Comparison of ENCODE assay signal across 18 cellular contexts in the genomic region with DNA sequence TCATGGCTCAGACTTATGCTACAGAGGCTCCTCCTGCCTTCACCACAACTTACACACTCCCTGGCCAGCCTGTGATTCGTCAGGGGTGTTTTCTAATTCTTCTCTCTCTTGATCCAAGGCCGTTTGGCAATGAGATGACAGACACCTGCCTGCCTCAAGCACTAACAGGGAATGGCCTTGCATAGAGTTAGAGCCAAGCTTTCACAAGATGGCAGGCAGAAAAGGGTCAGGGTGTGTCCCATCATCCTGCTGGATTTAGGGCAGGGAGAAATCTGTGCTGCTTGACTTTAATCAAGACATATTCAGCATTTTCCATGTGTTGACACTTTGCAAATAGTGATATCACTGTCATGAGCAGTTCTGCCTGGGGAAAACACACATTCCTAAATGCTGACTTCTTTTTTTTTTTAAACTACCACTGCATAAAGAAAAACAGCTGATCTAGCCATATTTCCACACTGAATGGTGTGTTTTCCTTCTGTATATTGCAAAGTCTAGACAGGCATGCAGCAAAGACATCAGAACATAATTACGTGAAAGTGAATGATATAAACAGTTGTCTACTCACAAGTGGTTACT.
DNase-seq lines count a peak whose midpoint lies in the region; ATAC-seq and TF ChIP-seq lines count a peak whose summit lies in the region.
"Had no signal": no experiment of that assay in that cellular context is flagged by ENCODE, and none has a peak within 500 bp of the region (broad histone marks: within the 10 kb centered on the region; RNA-seq: fewer than 3 reads in every experiment).

No MANE protein-coding gene starts in this region.

- no peak overlapping the region for H3K9ac ChIP-seq in colonic mucosa (ENCODE audit: low read depth in 2 of 2, low read length in 2 of 2)

- H3K4me3 ChIP-seq in colonic mucosa (no peak overlapping the region), upper lobe of right lung (no peak overlapping the region)
- no peak overlapping the region for H3K4me3 ChIP-seq in CD4-positive, alpha-beta memory T cell (ENCODE audit: low read length in 2 of 2)
- H3K4me3 ChIP-seq: A549, tibial artery had no signal

- H3K4me1 Mint-ChIP-seq in CD4-positive, alpha-beta memory T cell: no peaks in the 10 kb centered on the region
- H3K4me1 Mint-ChIP-seq: natural killer cell had no signal

- TF ChIP-seq CTCF in colonic mucosa (IDR thresholded peaks at IDR 0.05): no peak
- no peak for TF ChIP-seq CTCF in upper lobe of right lung (IDR thresholded peaks at IDR 0.05)

- POLR2A ChIA-PET in CD4-positive, alpha-beta memory T cell (lab: Charles Lee; ENCODE audit: partially characterized antibody): no interaction called here

- ATAC-seq in Right ventricle myocardium inferior (peak; percentile 39), upper lobe of right lung (peak; percentile 36), HG03280 (IDR thresholded peaks at IDR 0.05; ENCODE audit: unreplicated experiment) (no peak)
- ATAC-seq: A549, natural killer cell, Panc1 had no signal

- H3K36me3 Mint-ChIP-seq in CD4-positive, alpha-beta memory T cell: no peaks in the 10 kb centered on the region
- H3K36me3 Mint-ChIP-seq: natural killer cell had no signal

- CTCF ChIA-PET in CD4-positive, alpha-beta memory T cell (lab: Charles Lee; ENCODE audit: partially characterized antibody): no interaction called here

- no peak overlapping the region for H3K27ac Mint-ChIP-seq in CD4-positive, alpha-beta memory T cell
- H3K27ac Mint-ChIP-seq: natural killer cell had no signal

- no peaks in the 10 kb centered on the region for H3K4me1 ChIP-seq in colonic mucosa
- no peaks in the 10 kb centered on the region for H3K4me1 ChIP-seq in upper lobe of right lung
- no peaks in the 10 kb centered on the region for H3K4me1 ChIP-seq in CD4-positive, alpha-beta memory T cell (ENCODE audit: insufficient read depth, low read length)
- H3K4me1 ChIP-seq: A549, tibial artery had no signal

- peaks cover 0 to 4% (median 0%) of the 10 kb centered on the region in 8 donors for H3K9me3 Mint-ChIP-seq in CD4-positive, alpha-beta memory T cell
- H3K9me3 Mint-ChIP-seq: natural killer cell had no signal

- H3K9me3 ChIP-seq in colonic mucosa (no peaks in the 10 kb centered on the region), upper lobe of right lung (no peaks in the 10 kb centered on the region)
- no peaks in the 10 kb centered on the region for H3K9me3 ChIP-seq in CD4-positive, alpha-beta memory T cell (ENCODE audit: control insufficient read depth in 1 of 2, low read length in 2 of 2)
- H3K9me3 ChIP-seq: A549, tibial artery had no signal

- no peak overlapping the region for H3K27ac ChIP-seq in colonic mucosa
- H3K27ac ChIP-seq in upper lobe of right lung: no peak overlapping the region
- no peak overlapping the region for H3K27ac ChIP-seq in CD4-positive, alpha-beta memory T cell (ENCODE audit: low read depth, low read length)
- H3K27ac ChIP-seq: A549, C4-2B, tibial artery had no signal

- H3K27me3 ChIP-seq in colonic mucosa (no peaks in the 10 kb centered on the region), upper lobe of right lung (no peaks in the 10 kb centered on the region)
- H3K27me3 ChIP-seq in CD4-positive, alpha-beta memory T cell (ENCODE audit: insufficient read depth, low read length): no peaks in the 10 kb centered on the region
- H3K27me3 ChIP-seq: tibial artery had no signal

- intact Hi-C loops in Right ventricle myocardium inferior (cut with DNase I) (no loop called here), cardiac septum (cut with DNase I) (no loop called here), colonic mucosa (cut with DNase I) (no loop called here), upper lobe of right lung (cut with DNase I) (no loop called here)
- intact Hi-C loops in CD4-positive, alpha-beta memory T cell (cut with micrococcal nuclease): no loop called here

- peaks cover 5 to 7% of the 10 kb centered on the region in 2 donors for H3K27me3 Mint-ChIP-seq in CD4-positive, alpha-beta memory T cell

- no peak overlapping the region for H3K4me3 Mint-ChIP-seq in CD4-positive, alpha-beta memory T cell
- H3K4me3 Mint-ChIP-seq: natural killer cell had no signal

- DNase-seq in Right ventricle myocardium inferior (ENCODE audit: missing footprints): no peak
- DNase-seq in cardiac septum (ENCODE audit: low spot score): no peak
- DNase-seq in colonic mucosa: peak; percentile 14
- peak; percentile 50 for DNase-seq in kidney tubule cell (ENCODE audit: low spot score)
- DNase-seq in upper lobe of right lung: no peak
- DNase-seq in CD4-positive, alpha-beta memory T cell: no peak
- no peak for DNase-seq in NCI-H1048 (lab: John Stamatoyannopoulos, UW)
- DNase-seq: activated CD4-positive, CD25-positive, alpha-beta regulatory T cell treated with anti-CD3 and anti-CD28 coated beads, Interleukin-2, amount 50 U/mL, for 72 hours; activated effector memory CD4-positive, alpha-beta T cell treated with anti-CD3 and anti-CD28 coated beads, Interleukin-2, amount 50 U/mL, for 16 hours; DMS153; natural killer cell; NCI-H1105 treated with DMSO at 0.1 percent for 48 hours; stimulated activated CD4-positive, alpha-beta T cell treated with anti-CD3 and anti-CD28 coated beads, Interleukin-12 subunit alpha, Interleukin-12 subunit beta, amount 100 ng/mL, for 4 hours; tibial artery had no signal

- H3K36me3 ChIP-seq in colonic mucosa: no peaks in the 10 kb centered on the region
- no peaks in the 10 kb centered on the region for H3K36me3 ChIP-seq in upper lobe of right lung
- no peaks in the 10 kb centered on the region for H3K36me3 ChIP-seq in CD4-positive, alpha-beta memory T cell (ENCODE audit: insufficient read depth, low read length)
- H3K36me3 ChIP-seq: tibial artery had no signal

Comparison
In these comparisons a context has a peak if more than half of its experiments do, and no peak if none do; other contexts are left out.
1. DNase-seq: peak in colonic mucosa (single experiment) and kidney tubule cell (single experiment); none in Right ventricle myocardium inferior (single experiment), cardiac septum (single experiment), upper lobe of right lung (single experiment), CD4-positive, alpha-beta memory T cell (0 of 5) and NCI-H1048 (single experiment).